In the genomic region with DNA sequence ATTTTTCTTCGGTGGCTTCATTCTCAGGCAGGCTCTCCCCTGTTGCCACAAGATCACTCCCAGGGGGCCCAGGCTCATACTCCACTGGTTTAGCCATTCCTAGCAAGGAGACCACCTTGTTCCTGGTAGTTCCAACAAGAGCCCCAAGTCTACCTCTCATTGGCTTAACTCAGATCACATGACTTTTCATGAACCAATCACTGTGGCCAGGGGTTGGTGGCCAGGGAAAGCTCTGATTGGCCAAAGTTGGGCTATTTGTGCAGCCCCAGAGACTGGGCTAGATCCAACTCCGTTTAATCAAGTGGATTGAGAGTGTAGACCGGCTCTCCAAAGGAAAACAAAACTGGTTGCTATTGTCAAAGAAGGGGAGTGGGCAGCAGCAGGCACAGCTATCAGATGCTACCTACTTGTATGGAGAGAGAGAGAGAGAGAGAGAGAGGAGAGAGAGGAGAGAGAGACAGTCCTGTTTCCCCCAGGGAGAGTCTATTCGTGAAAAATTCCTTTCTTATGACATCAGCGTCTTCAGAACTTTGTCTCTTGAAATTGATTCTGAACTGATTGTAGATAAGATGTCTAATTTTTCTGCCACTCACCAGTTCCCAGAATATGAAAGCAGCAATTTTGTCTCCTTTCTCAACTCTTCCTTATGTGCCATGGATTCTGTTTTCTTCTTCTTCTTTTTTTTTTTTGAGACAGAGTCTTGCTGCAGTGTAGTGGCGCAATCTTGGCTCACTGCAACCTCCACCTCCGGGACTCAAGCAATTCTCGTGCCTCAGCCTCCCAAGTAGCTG, we compare ENCODE assay signal across 1 cellular context.
TF ChIP-seq lines count a peak whose summit lies in the region.

No MANE protein-coding gene starts in this region.

TF ChIP-seq in endothelial cell of umbilical vein, 7 proteins besides CTCF, POLR2A, EP300 and RAD21:
- TF ChIP-seq FOS (IDR thresholded peaks at IDR 0.05; ENCODE audit: borderline replicate concordance, insufficient read depth, low read length) (no peak), GATA2 (IDR thresholded peaks at IDR 0.05; ENCODE audit: insufficient read depth, insufficient read length, low read depth, low read length) (peak; percentile 64), JUN (IDR thresholded peaks at IDR 0.05; ENCODE audit: borderline replicate concordance, insufficient read depth, insufficient read length, low read depth) (peak; percentile 38)
